8 cellular contexts compared by ENCODE assay signal in the genomic region with DNA sequence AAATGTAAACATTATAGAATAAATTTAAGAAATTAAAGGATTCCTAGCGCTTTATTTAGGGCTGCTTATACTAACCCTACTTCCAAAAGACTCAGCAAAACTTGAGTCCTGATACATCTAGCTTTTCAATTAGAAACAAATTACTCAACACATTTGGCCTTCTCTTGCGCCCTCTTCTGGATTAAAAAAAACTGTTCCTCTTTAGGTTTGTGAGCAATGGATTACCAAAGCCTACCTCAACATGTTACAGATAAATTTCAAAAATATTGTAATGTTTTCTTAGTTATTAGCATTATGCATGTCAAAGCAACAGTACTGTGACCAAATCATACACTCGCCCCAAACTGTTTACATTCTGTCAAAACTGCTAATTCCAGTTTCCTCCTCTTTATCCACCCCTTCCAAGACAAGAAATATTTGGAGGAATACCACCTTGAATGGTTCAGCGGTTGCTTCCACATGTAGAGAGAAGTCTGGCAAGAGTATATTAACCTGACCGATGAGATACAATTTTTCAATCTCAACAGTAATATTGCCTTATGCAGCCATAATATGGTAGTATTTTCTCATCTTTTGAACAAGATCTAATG. TPM values are rescaled to one million over a fixed set of nuclear protein-coding genes. Genes with fewer than 3 reads are reported as not detected.
DNase-seq lines count a peak whose midpoint lies in the region; ATAC-seq and TF ChIP-seq lines count a peak whose summit lies in the region.

No MANE protein-coding gene starts in this region.

- H2AFZ ChIP-seq in SK-N-SH (ENCODE audit: low read depth) (no peak overlapping the region), mammary epithelial cell (ENCODE audit: low read depth, low read length) (no peak overlapping the region)

- peaks cover 24% of the 10 kb centered on the region for H3F3A ChIP-seq in SK-N-SH (replicated peaks; ENCODE audit: insufficient read depth)

- H3K4me2 ChIP-seq in SK-N-SH = peak overlapping the region; percentile 86
- peak overlapping the region; percentile 99 for H3K4me2 ChIP-seq in mammary epithelial cell (ENCODE audit: insufficient read depth, low read depth, low read length)

- peaks cover 13 to 53% of the 10 kb centered on the region in 2 experiments for H3K36me3 ChIP-seq in SK-N-SH (replicated peaks in 1 of 2; ENCODE audit: control insufficient read depth in 1 of 2, insufficient read depth in 2 of 2, low read length in 1 of 2)
- peaks cover 14% of the 10 kb centered on the region for H3K36me3 ChIP-seq in mammary epithelial cell (ENCODE audit: insufficient read depth, low read length)

- WGBS in SK-N-SH (ENCODE audit: low lambda C conversion rate) = 3% methylated on average over 5 of the region's 5 CpGs
- 4% methylated on average over 5 of the region's 5 CpGs for WGBS in mammary epithelial cell (ENCODE audit: low coverage, missing lambda C conversion rate)

- H3K27ac ChIP-seq in SK-N-SH (ENCODE audit: low read depth in 2 of 2, low read length in 1 of 2) (peak overlapping the region in 1 of 2 experiments; percentile 77; a peak in 2 of 4 replicates), mammary epithelial cell (ENCODE audit: insufficient read depth, low read depth, low read length) (peak overlapping the region; percentile 66), substantia nigra (ENCODE audit: low read depth, low read length, poor library complexity, severe bottlenecking) (peak overlapping the region; percentile 88)

- DNase-seq in SK-N-SH (peak; percentile 50), OCI-M2 (lab: John Stamatoyannopoulos, UW; ENCODE audit: unreplicated experiment) (peak; percentile 34), mammary epithelial cell (peak; percentile 70), kidney tubule cell (ENCODE audit: low spot score) (peak; percentile 77), substantia nigra (lab: John Stamatoyannopoulos, UW) (peak in 5 of 49 donors; percentile 2 to 64 (median 18))

- H3K79me2 ChIP-seq in SK-N-SH (ENCODE audit: insufficient read depth) (peaks cover 75% of the 10 kb centered on the region), mammary epithelial cell (ENCODE audit: insufficient read depth, low read length) (peaks cover 76% of the 10 kb centered on the region)

- H3K9ac ChIP-seq in SK-N-SH (peak overlapping the region; percentile 94), mammary epithelial cell (ENCODE audit: insufficient read depth, low read length) (peak overlapping the region; percentile 76)

- dilution Hi-C loops in mammary epithelial cell (cut with HindIII; ENCODE audit: low sequenced_read_pairs) = no loop called here

- peaks cover 17 to 22% of the 10 kb centered on the region in 2 experiments; a peak in 3 of 4 replicates for H3K4me1 ChIP-seq in SK-N-SH (ENCODE audit: control insufficient read depth in 1 of 2, insufficient read depth in 2 of 2, low read depth in 1 of 2, low read length in 1 of 2)
- peaks cover 9% of the 10 kb centered on the region for H3K4me1 ChIP-seq in mammary epithelial cell (ENCODE audit: insufficient read depth, low read length)

- TF ChIP-seq EP300 in SK-N-SH (IDR thresholded peaks at IDR 0.05; ENCODE audit: borderline replicate concordance in 1 of 2, low read depth in 1 of 2, low read length in 1 of 2) (no peak), Ishikawa (IDR thresholded peaks at IDR 0.05; ENCODE audit: borderline replicate concordance) (no peak)

- H4K20me1 ChIP-seq in SK-N-SH (ENCODE audit: insufficient read depth) (peaks cover 61% of the 10 kb centered on the region), mammary epithelial cell (ENCODE audit: insufficient read depth, low read length) (peaks cover 23% of the 10 kb centered on the region)

- ATAC-seq in SK-N-SH treated with all-trans-retinoic acid at 6 μM for 48 hours (no peak), GM21786 (IDR thresholded peaks at IDR 0.05; ENCODE audit: unreplicated experiment) (no peak)

- TF ChIP-seq CTCF in SK-N-SH (IDR thresholded peaks at IDR 0.05) = peak; percentile 77
- TF ChIP-seq CTCF in mammary epithelial cell (conservative IDR thresholded peaks at IDR 0.05 in 1 of 2, IDR thresholded peaks at IDR 0.05 in 1 of 2; ENCODE audit: extremely low read depth in 1 of 2, insufficient read depth in 1 of 2, low read depth in 1 of 2, low read length in 2 of 2) = peak; percentile 63 to 70

- H3K4me3 ChIP-seq in SK-N-SH (ENCODE audit: low read depth in 2 of 2, low read length in 1 of 2) (peak overlapping the region; percentile 74 to 87; a peak in 3 of 4 replicates), mammary epithelial cell (replicated peaks in 1 of 3; ENCODE audit: insufficient read depth in 1 of 3, low read depth in 2 of 3, low read length in 3 of 3) (peak overlapping the region; percentile 53 to 95 (median 93))

- in situ Hi-C loops in mammary epithelial cell (cut with MboI; ENCODE audit: low sequenced_read_pairs in 2 of 2) = no loop called here

- TF ChIP-seq RAD21 in SK-N-SH (IDR thresholded peaks at IDR 0.05; ENCODE audit: low read length) (peak; percentile 77), Ishikawa (IDR thresholded peaks at IDR 0.05; ENCODE audit: low read depth) (peak; percentile 42)

- H3K9me3 ChIP-seq in SK-N-SH (no peaks in the 10 kb centered on the region), mammary epithelial cell (replicated peaks; ENCODE audit: insufficient read depth, low read length) (no peaks in the 10 kb centered on the region)

- intact Hi-C loops in mammary epithelial cell (cut with micrococcal nuclease) = loop anchor here (1.0 to 5.0 kb wide), 7 partner anchors 49 to 300 kb away; partner anchors contain the start of gene ABHD15

- no TSS peak for BruUV-seq in mammary epithelial cell (replicated peaks; lab: Mats Ljungman, UMichigan)

- no peaks in the 10 kb centered on the region for H3K9me2 ChIP-seq in SK-N-SH

- no peaks in the 10 kb centered on the region for H3K27me3 ChIP-seq in SK-N-SH (ENCODE audit: insufficient read depth)
- no peaks in the 10 kb centered on the region for H3K27me3 ChIP-seq in mammary epithelial cell (ENCODE audit: insufficient read depth, low read length)

- CTCF ChIA-PET in SK-N-SH (lab: Yijun Ruan, JAX) = interaction anchor here (0.6 to 3.8 kb wide), 40 partner anchors 8 to 565 kb away, joined by 3 to 43 read pairs (median 4); partner anchors contain the start of genes CRYBA1 and TLCD1
- CTCF ChIA-PET in mammary epithelial cell (lab: Charles Lee; ENCODE audit: low non-redundant PET) = interaction anchor here (0.5 to 0.8 kb wide), 4 partner anchors 10 to 167 kb away, joined by 3 to 14 read pairs (median 6); no protein-coding TSS in a partner anchor

- POLR2A ChIA-PET in SK-N-SH (lab: Yijun Ruan, JAX) = interaction anchor here (1.5 to 1.6 kb wide), 2 partner anchors 142 kb away, joined by 5 to 7 read pairs; no protein-coding TSS in a partner anchor

TF ChIP-seq in SK-N-SH, 30 proteins besides CTCF, POLR2A, EP300 and RAD21 (continues in another document):
- TF ChIP-seq RXRA (IDR thresholded peaks at IDR 0.05; ENCODE audit: borderline replicate concordance, low read depth) (no peak), SMC3 (IDR thresholded peaks at IDR 0.05; ENCODE audit: low read depth, low read length) (peak; percentile 46)

TF ChIP-seq in SK-N-SH treated with all-trans-retinoic acid at 6 μM for 48 hours, 23 proteins besides CTCF, POLR2A, EP300 and RAD21:
- TF ChIP-seq RARB (CRISPR knock-in tag; IDR thresholded peaks at IDR 0.05) (no peak), TOX (CRISPR knock-in tag; IDR thresholded peaks at IDR 0.05; ENCODE audit: borderline replicate concordance) (no peak), ZC3H10 (CRISPR knock-in tag; IDR thresholded peaks at IDR 0.05) (no peak), OSR1 (CRISPR knock-in tag; IDR thresholded peaks at IDR 0.05) (no peak)

TF ChIP-seq in Ishikawa, 13 proteins besides CTCF, POLR2A, EP300 and RAD21 (continues in another document):
- TF ChIP-seq, protein P1, sequence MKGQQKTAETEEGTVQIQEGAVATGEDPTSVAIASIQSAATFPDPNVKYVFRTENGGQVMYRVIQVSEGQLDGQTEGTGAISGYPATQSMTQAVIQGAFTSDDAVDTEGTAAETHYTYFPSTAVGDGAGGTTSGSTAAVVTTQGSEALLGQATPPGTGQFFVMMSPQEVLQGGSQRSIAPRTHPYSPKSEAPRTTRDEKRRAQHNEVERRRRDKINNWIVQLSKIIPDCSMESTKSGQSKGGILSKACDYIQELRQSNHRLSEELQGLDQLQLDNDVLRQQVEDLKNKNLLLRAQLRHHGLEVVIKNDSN (IDR thresholded peaks at IDR 0.05) = no peak
- no peak for TF ChIP-seq YY1 (IDR thresholded peaks at IDR 0.05; ENCODE audit: low read depth)
- TF ChIP-seq MAX (IDR thresholded peaks at IDR 0.05) = no peak

RNA-seq across cellular contexts. Expression of gene NUFIP2, which starts 2.7 kb away (rescaled TPM):
- polyA plus RNA-seq in SK-N-SH (2012; rRNA removed) (9.0 and 11.4 TPM in 2 replicates), mammary epithelial cell (25.4 TPM)
- polyA plus RNA-seq in SK-N-SH (2012; cell fraction: cytosol; rRNA removed) = 6.2 and 6.3 TPM in 2 replicates
- polyA plus RNA-seq in SK-N-SH (2012; cell fraction: nucleus; rRNA removed) = 4.1 and 10.9 TPM in 2 replicates
- total RNA-seq in mammary epithelial cell = 10 to 100 TPM; 57.2 to 72.3 TPM
- polyA minus RNA-seq in mammary epithelial cell = 29.4 TPM

RNA-seq across cellular contexts. Expression of gene CRYBA1, which starts 44.6 kb away (rescaled TPM):
- polyA plus RNA-seq in SK-N-SH (2012; rRNA removed) (not detected in 2 replicates), mammary epithelial cell (not detected)
- polyA plus RNA-seq in SK-N-SH (2012; cell fraction: cytosol; rRNA removed) = not detected in 2 replicates
- polyA plus RNA-seq in SK-N-SH (2012; cell fraction: nucleus; rRNA removed) = not detected in 2 replicates
- not detected for total RNA-seq in mammary epithelial cell
- not detected for polyA minus RNA-seq in mammary epithelial cell
